27 cellular contexts compared by ENCODE assay signal in the genomic region with DNA sequence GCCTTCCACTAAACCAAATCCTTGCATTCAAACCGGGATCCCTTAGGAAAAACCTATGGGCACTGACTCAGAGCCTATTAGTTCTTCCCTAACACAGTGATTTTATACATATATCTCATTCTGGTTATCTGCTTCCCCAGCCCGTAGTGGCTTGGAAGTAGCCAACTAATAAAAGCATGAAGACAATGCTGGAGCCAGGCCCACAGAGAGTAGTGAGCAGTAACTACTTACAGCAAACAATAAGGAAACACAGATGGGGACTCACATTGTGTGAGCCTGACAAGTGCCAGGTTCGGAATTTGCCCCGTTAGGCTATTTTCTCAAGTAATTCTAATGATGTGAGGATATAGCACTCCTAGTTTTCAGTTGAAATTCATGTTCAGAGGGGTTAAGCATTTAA.
"Had no signal": no experiment of that assay in that cellular context is flagged by ENCODE, and none has a peak within 500 bp of the region (broad histone marks: within the 10 kb centered on the region; RNA-seq: fewer than 3 reads in every experiment).

No MANE protein-coding gene starts in this region.

- ATAC-seq: activated naive CD4-positive, alpha-beta T cell treated with anti-CD3 and anti-CD28 coated beads, Interleukin-2, amount 50 U/mL, for 72 hours; activated naive CD8-positive, alpha-beta T cell treated with anti-CD3 and anti-CD28 coated beads, Interleukin-2, amount 50 U/mL, for 24 hours; activated T-cell treated with anti-CD3 and anti-CD28 coated beads, Interleukin-2, amount 50 U/mL, for 4 hours; T-cell had no signal

- H3K27ac ChIP-seq: KMS-11, VCaP had no signal

- H3K36me3 Mint-ChIP-seq: activated CD4-positive, alpha-beta memory T cell treated with anti-CD3 and anti-CD28 coated beads for 36 hours; activated naive CD4-positive, alpha-beta T cell treated with anti-CD3 and anti-CD28 coated beads, Interleukin-2, amount 50 U/mL, for 72 hours; brain; T-cell had no signal

- H3K27ac Mint-ChIP-seq: activated CD4-positive, alpha-beta memory T cell treated with anti-CD3 and anti-CD28 coated beads for 36 hours; activated CD4-positive, alpha-beta T cell treated with anti-CD3 and anti-CD28 coated beads, Interleukin-2, amount 10 ng/mL, durations not matched to agents 7 days and 5 days; activated naive CD4-positive, alpha-beta T cell treated with anti-CD3 and anti-CD28 coated beads, Interleukin-2, amount 50 U/mL, for 72 hours; activated naive CD8-positive, alpha-beta T cell treated with anti-CD3 and anti-CD28 coated beads, Interleukin-2, amount 50 U/mL, for 24 hours; brain; T-cell had no signal

- H3K4me3 Mint-ChIP-seq: activated CD4-positive, alpha-beta memory T cell treated with anti-CD3 and anti-CD28 coated beads for 36 hours; activated CD4-positive, alpha-beta T cell treated with anti-CD3 and anti-CD28 coated beads, Interleukin-2, amount 10 ng/mL, durations not matched to agents 7 days and 5 days; activated naive CD8-positive, alpha-beta T cell treated with anti-CD3 and anti-CD28 coated beads, Interleukin-2, amount 50 U/mL, for 24 hours; activated T-cell treated with anti-CD3 and anti-CD28 coated beads, Interleukin-2, amount 50 U/mL, for 4 hours; brain; T-cell had no signal

- H3K27me3 Mint-ChIP-seq: activated CD4-positive, alpha-beta memory T cell treated with anti-CD3 and anti-CD28 coated beads for 36 hours; activated CD4-positive, alpha-beta T cell treated with anti-CD3 and anti-CD28 coated beads, Interleukin-2, amount 10 ng/mL, durations not matched to agents 7 days and 5 days; activated naive CD8-positive, alpha-beta T cell treated with anti-CD3 and anti-CD28 coated beads, Interleukin-2, amount 50 U/mL, for 24 hours; T-cell had no signal

- H3K9me3 Mint-ChIP-seq: activated CD4-positive, alpha-beta memory T cell treated with anti-CD3 and anti-CD28 coated beads for 36 hours; activated CD4-positive, alpha-beta T cell treated with anti-CD3 and anti-CD28 coated beads, Interleukin-2, amount 10 ng/mL, durations not matched to agents 7 days and 5 days; activated naive CD8-positive, alpha-beta T cell treated with anti-CD3 and anti-CD28 coated beads, Interleukin-2, amount 50 U/mL, for 24 hours; activated T-cell treated with anti-CD3 and anti-CD28 coated beads, Interleukin-2, amount 50 U/mL, for 4 hours had no signal

- H3K4me1 Mint-ChIP-seq: activated CD4-positive, alpha-beta T cell treated with anti-CD3 and anti-CD28 coated beads, Interleukin-2, amount 10 ng/mL, durations not matched to agents 7 days and 5 days; activated naive CD8-positive, alpha-beta T cell treated with anti-CD3 and anti-CD28 coated beads, Interleukin-2, amount 50 U/mL, for 24 hours; brain; T-cell had no signal

- DNase-seq: activated CD4-positive, alpha-beta memory T cell treated with anti-CD3 and anti-CD28 coated beads for 36 hours; activated CD4-positive, alpha-beta T cell treated with anti-CD3 and anti-CD28 coated beads, Interleukin-2, amount 10 ng/mL, durations not matched to agents 7 days and 5 days; activated CD4-positive, CD25-positive, alpha-beta regulatory T cell; activated CD8-positive, alpha-beta memory T cell treated with anti-CD3 and anti-CD28 coated beads for 24 hours; activated effector memory CD4-positive, alpha-beta T cell treated with anti-CD3 and anti-CD28 coated beads, Interleukin-2, amount 50 U/mL, for 16 hours; activated naive CD4-positive, alpha-beta T cell treated with Interleukin-2 at 50 U/mL for 16 hours; activated naive CD8-positive, alpha-beta T cell treated with anti-CD3 and anti-CD28 coated beads, Interleukin-2, amount 50 U/mL, for 24 hours; activated T-cell treated with anti-CD3 and anti-CD28 coated beads, Interleukin-2, amount 50 U/mL, for 4 hours; amniotic stem cell; MM.1S; NCI-H1105; NCI-H1436; NCI-H1694 treated with DMSO at 0.1 percent for 48 hours; NCI-H2029 treated with DMSO at 0.1 percent for 48 hours; NCI-H345; NCI-H510A; NCI-H526 treated with DMSO at 0.1 percent for 48 hours; NK-92 treated with Interleukin-12 subunit alpha and Interleukin-12 subunit beta, amount 100 ng/mL, for 24 hours; OCI-M1; SHP77 treated with DMSO at 0.1 percent for 48 hours; T-cell; T-helper 2 cell; T1000 had no signal

- H3K9ac ChIP-seq: KMS-11 had no signal
